ENCODE assay signal across 8 cellular contexts in genomic region chr3:19543212-19543841, GRCh38.
A peak's percentile ranks its signal among the peaks of the same experiment; 100 is the strongest.
DNase-seq lines count a peak whose midpoint lies in the region; ATAC-seq and TF ChIP-seq lines count a peak whose summit lies in the region.

No MANE protein-coding gene starts in this region.

- TF ChIP-seq CTCF in left ventricle myocardium inferior (IDR thresholded peaks at IDR 0.05; ENCODE audit: borderline replicate concordance) (peak; percentile 65), transverse colon (IDR thresholded peaks at IDR 0.05) (peak; percentile 28 to 49 (median 38)), sigmoid colon (IDR thresholded peaks at IDR 0.05) (peak in 2 of 4 experiments; percentile 22 to 39)

- DNase-seq in ELR (ENCODE audit: low read depth): peak; percentile 1
- peak; percentile 30 for DNase-seq in NT2/D1 (ENCODE audit: low read depth, low spot score)
- DNase-seq in left ventricle myocardium inferior: no peak
- no peak for DNase-seq in transverse colon
- no peak for DNase-seq in NCI-H524 treated with DMSO at 0.1 percent for 48 hours (lab: John Stamatoyannopoulos, UW)
- no peak for DNase-seq in sigmoid colon

- TF ChIP-seq EP300 in transverse colon (IDR thresholded peaks at IDR 0.05; ENCODE audit: low read depth) (no peak), sigmoid colon (IDR thresholded peaks at IDR 0.05) (no peak)

- no peak overlapping the region for H3K27ac ChIP-seq in left ventricle myocardium inferior (replicated peaks)
- H3K27ac ChIP-seq in transverse colon: no peak overlapping the region
- no peak overlapping the region for H3K27ac ChIP-seq in sigmoid colon

- H3K36me3 ChIP-seq in NT2/D1 (ENCODE audit: insufficient read depth, insufficient read length, low read length) (no peaks in the 10 kb centered on the region), left ventricle myocardium inferior (no peaks in the 10 kb centered on the region), transverse colon (no peaks in the 10 kb centered on the region), sigmoid colon (no peaks in the 10 kb centered on the region)

- no peak overlapping the region for H3K9ac ChIP-seq in NT2/D1 (ENCODE audit: insufficient read length, low read depth)

- WGBS in transverse colon (ENCODE audit: low coverage in 1 of 2), 2 donors: 6 to 29% methylated on average over 2 to 4 of the region's 4 CpGs
- WGBS in sigmoid colon, 2 donors: 27 to 30% methylated on average over 4 of the region's 4 CpGs

- H3K4me3 ChIP-seq in NT2/D1 (ENCODE audit: insufficient read length, low read depth) (no peak overlapping the region), left ventricle myocardium inferior (no peak overlapping the region), transverse colon (no peak overlapping the region), sigmoid colon (no peak overlapping the region)

- H3K4me1 ChIP-seq in NT2/D1 (ENCODE audit: insufficient read depth, insufficient read length): no peaks in the 10 kb centered on the region
- H3K4me1 ChIP-seq in left ventricle myocardium inferior: no peaks in the 10 kb centered on the region
- H3K4me1 ChIP-seq in transverse colon: peaks cover 0 to 24% (median 0%) of the 10 kb centered on the region in 4 donors
- no peaks in the 10 kb centered on the region for H3K4me1 ChIP-seq in sigmoid colon

- H3K27me3 ChIP-seq in NT2/D1 (ENCODE audit: insufficient read depth, insufficient read length) (no peaks in the 10 kb centered on the region), left ventricle myocardium inferior (ENCODE audit: low read depth) (no peaks in the 10 kb centered on the region), transverse colon (no peaks in the 10 kb centered on the region), sigmoid colon (no peaks in the 10 kb centered on the region)

- H3K9me3 ChIP-seq in NT2/D1 (ENCODE audit: insufficient read depth, low read length): no peaks in the 10 kb centered on the region
- no peaks in the 10 kb centered on the region for H3K9me3 ChIP-seq in left ventricle myocardium inferior (replicated peaks)
- H3K9me3 ChIP-seq in transverse colon: no peaks in the 10 kb centered on the region
- H3K9me3 ChIP-seq in sigmoid colon: no peaks in the 10 kb centered on the region

- ATAC-seq in GM19438 (IDR thresholded peaks at IDR 0.05; ENCODE audit: low read depth, unreplicated experiment): peak; percentile 45
- peak; percentile 43 for ATAC-seq in HG03196 (IDR thresholded peaks at IDR 0.05; ENCODE audit: unreplicated experiment)

- intact Hi-C loops in left ventricle myocardium inferior (cut with micrococcal nuclease) (no loop called here), transverse colon (cut with DNase I; ENCODE audit: low total_unique reads) (no loop called here), sigmoid colon (cut with DNase I) (no loop called here)

- TF ChIP-seq POLR2A in transverse colon (IDR thresholded peaks at IDR 0.05) (no peak), sigmoid colon (IDR thresholded peaks at IDR 0.05) (no peak)

- in situ Hi-C loops in transverse colon (cut with MboI; ENCODE audit: low pct_ligation_motif_present in 1 of 4, low pct_unique_long_range_greater_than_20kb in 1 of 4, low sequenced_read_pairs in 3 of 4): no loop called here

Comparison
In these comparisons a context has a peak if more than half of its experiments do, and no peak if none do; other contexts are left out.
1. DNase-seq: peak in ELR (single experiment) and NT2/D1 (single experiment); none in left ventricle myocardium inferior (single experiment), transverse colon (single experiment), NCI-H524 treated with DMSO at 0.1 percent for 48 hours (single experiment) and sigmoid colon (single experiment).